ENCODE assay signal across 1 cellular context in the genomic region with DNA sequence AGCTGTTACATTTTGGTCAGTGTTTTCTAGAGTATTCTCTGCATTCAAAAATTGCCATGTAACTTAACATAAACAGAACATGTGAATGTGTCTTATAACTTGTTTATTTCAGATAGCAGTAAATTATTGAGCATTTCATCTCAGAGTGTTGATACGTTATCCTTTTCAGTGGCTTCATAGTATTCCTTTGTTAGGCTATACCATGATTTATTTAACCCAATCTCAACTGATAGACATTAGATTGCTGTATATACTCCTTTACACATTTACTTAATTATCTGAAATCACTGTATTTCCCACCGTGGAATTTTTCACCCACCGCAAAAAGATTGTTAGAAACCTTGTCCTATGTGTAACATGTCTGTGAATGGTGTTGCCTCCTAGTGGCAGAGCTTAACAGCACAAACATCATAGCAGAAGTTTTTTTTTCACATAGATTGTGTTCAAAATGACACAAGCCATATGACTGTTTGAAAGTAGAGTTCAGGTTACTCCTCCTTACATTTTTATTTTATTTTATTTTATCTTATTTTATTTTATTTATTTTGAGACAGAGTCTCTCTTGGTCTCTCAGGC.
A peak's percentile ranks its signal among the peaks of the same experiment; 100 is the strongest.
TF ChIP-seq lines count a peak whose summit lies in the region.

No MANE protein-coding gene starts in this region.

TF ChIP-seq in K562, 482 proteins besides CTCF, POLR2A, EP300 and RAD21:
- TF ChIP-seq ZNF146 (CRISPR knock-in tag; IDR thresholded peaks at IDR 0.05; ENCODE audit: unreplicated experiment) = peak; percentile 10
- no peak for TF ChIP-seq IRF2 (CRISPR knock-in tag; IDR thresholded peaks at IDR 0.05)
- no peak for TF ChIP-seq JUND (IDR thresholded peaks at IDR 0.05; ENCODE audit: borderline replicate concordance, low read depth, low read length)
- TF ChIP-seq JUND (tag; IDR thresholded peaks at IDR 0.05; ENCODE audit: borderline replicate concordance, low read depth, low read length) = no peak
- TF ChIP-seq ZNF384 (IDR thresholded peaks at IDR 0.05; ENCODE audit: low read depth, low read length) = peak; percentile 59; the same call in 1 of the 2 replicates
